19 cellular contexts compared by ENCODE assay signal in the genomic region with DNA sequence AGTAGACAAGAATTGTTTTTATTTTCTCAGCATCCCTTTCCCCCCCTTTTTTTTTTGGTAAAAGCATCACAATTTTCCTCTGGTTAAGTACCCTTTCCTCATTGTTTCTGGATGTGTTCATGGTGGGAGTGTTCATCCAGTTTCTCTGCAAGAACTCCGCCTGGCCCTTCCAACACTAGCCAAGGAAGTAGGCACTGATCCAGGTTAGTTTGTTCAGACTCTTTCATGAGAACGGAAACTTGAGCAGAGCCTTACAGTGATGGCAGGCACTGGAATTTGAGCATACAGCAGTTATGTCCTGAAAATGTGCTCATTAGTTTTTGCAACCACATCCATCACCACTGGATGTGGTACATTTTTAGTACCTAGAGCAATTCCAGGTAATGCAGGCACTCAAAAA.
A peak's percentile ranks its signal among the peaks of the same experiment; 100 is the strongest.
DNase-seq lines count a peak whose midpoint lies in the region; ATAC-seq, FAIRE-seq and TF ChIP-seq lines count a peak whose summit lies in the region.
"Had no signal": no experiment of that assay in that cellular context is flagged by ENCODE, and none has a peak within 500 bp of the region (broad histone marks: within the 10 kb centered on the region; RNA-seq: fewer than 3 reads in every experiment).

No MANE protein-coding gene starts in this region.

- H3K27me3 ChIP-seq in tibial artery = no peaks in the 10 kb centered on the region

- DNase-seq in RPMI7951 (ENCODE audit: low read depth) = peak; percentile 31
- peak; percentile 83 for DNase-seq in fibroblast of gingiva (ENCODE audit: low read depth)
- peak; percentile 71 for DNase-seq in iris pigment epithelial cell (ENCODE audit: low read depth)
- DNase-seq in HTR-8/SVneo (ENCODE audit: insufficient read length, low spot score) = no peak
- no peak for DNase-seq in tibial artery
- DNase-seq: Calu3; CD4-positive, alpha-beta memory T cell; KG1; NCI-H1436 treated with DMSO at 0.1 percent for 48 hours; NCI-H69; NK-92 treated with Interleukin-12 subunit alpha and Interleukin-12 subunit beta, amount 100 ng/mL, for 24 hours; OCI-M1; RPMI8226; SIG-M5 had no signal

- no peak overlapping the region for H3K27ac ChIP-seq in tibial artery

- no peaks in the 10 kb centered on the region for H3K36me3 ChIP-seq in tibial artery

- peaks cover 0 to 14% (median 2%) of the 10 kb centered on the region in 4 donors for H3K4me1 ChIP-seq in tibial artery

- H3K9me3 ChIP-seq in tibial artery = peaks cover 0 to 5% (median 0%) of the 10 kb centered on the region in 3 donors

- TF ChIP-seq CTCF in tibial artery (IDR thresholded peaks at IDR 0.05) = no peak

- FAIRE-seq in HTR-8/SVneo (lab: Jason Lieb, UNC) = no peak
- FAIRE-seq: G401.6, GM12878, H1 had no signal

- H3K4me3 ChIP-seq in tibial artery = no peak overlapping the region
- H3K4me3 ChIP-seq: GM12878 had no signal

- ATAC-seq in GM19324 (IDR thresholded peaks at IDR 0.05; ENCODE audit: low FRiP score, unreplicated experiment) (no peak), GM21717 (IDR thresholded peaks at IDR 0.05; ENCODE audit: unreplicated experiment) (no peak)
- ATAC-seq: GM12878 had no signal

- intact Hi-C loops in tibial artery (cut with DNase I; ENCODE audit: low total_unique reads) = no loop called here

Comparison
In these comparisons a context has a peak if more than half of its experiments do, and no peak if none do; other contexts are left out.
1. DNase-seq: peak in RPMI7951 (single experiment), fibroblast of gingiva (single experiment) and iris pigment epithelial cell (single experiment); none in HTR-8/SVneo (single experiment) and tibial artery (0 of 2).